In genomic region chr4:90078440-90078839, GRCh38 we compare ENCODE assay signal across 17 cellular contexts. TPM values are rescaled to one million over a fixed set of nuclear protein-coding genes. Genes with fewer than 3 reads are reported as not detected.
DNase-seq lines count a peak whose midpoint lies in the region; ATAC-seq lines count a peak whose summit lies in the region.
"Had no signal": no experiment of that assay in that cellular context is flagged by ENCODE, and none has a peak within 500 bp of the region (broad histone marks: within the 10 kb centered on the region; RNA-seq: fewer than 3 reads in every experiment).

No MANE protein-coding gene starts in this region.

- H3K4me3 Mint-ChIP-seq in stimulated activated memory B cell treated with anti-CD40 and anti-IgM and Interleukin-4, amounts not matched to agents 10 μg/mL and 1 μg/mL and 100 μg/mL, for 72 hours, result no peak overlapping the region
- no peak overlapping the region for H3K4me3 Mint-ChIP-seq in CD4-positive, alpha-beta memory T cell
- no peak overlapping the region for H3K4me3 Mint-ChIP-seq in CD8-positive, alpha-beta memory T cell
- no peak overlapping the region for H3K4me3 Mint-ChIP-seq in T-cell
- H3K4me3 Mint-ChIP-seq: HFFc6 had no signal

- no peaks in the 10 kb centered on the region for H3K9me3 Mint-ChIP-seq in stimulated activated memory B cell treated with anti-CD40 and anti-IgM and Interleukin-4, amounts not matched to agents 10 μg/mL and 1 μg/mL and 100 μg/mL, for 72 hours
- H3K9me3 Mint-ChIP-seq in CD4-positive, alpha-beta memory T cell, result no peaks in the 10 kb centered on the region
- H3K9me3 Mint-ChIP-seq in CD8-positive, alpha-beta memory T cell, result peaks cover 0 to 2% (median 0%) of the 10 kb centered on the region in 5 donors
- H3K9me3 Mint-ChIP-seq in T-cell, result no peaks in the 10 kb centered on the region

- peak; percentile 17 for DNase-seq in DMS 273 (lab: John Stamatoyannopoulos, UW; ENCODE audit: unreplicated experiment)
- DNase-seq in DMS 273 treated with DMSO at 0.1 percent for 48 hours (lab: John Stamatoyannopoulos, UW), result no peak
- no peak for DNase-seq in CD4-positive, alpha-beta memory T cell
- DNase-seq in CD8-positive, alpha-beta memory T cell, result no peak
- DNase-seq in T-cell, result no peak
- DNase-seq: amygdala, dorsolateral prefrontal cortex, HFFc6, KBM-7, left ventricle myocardium superior, NCI-H2081, T-helper 9 cell had no signal

- no peaks in the 10 kb centered on the region for H3K27me3 ChIP-seq in CD4-positive, alpha-beta memory T cell (ENCODE audit: insufficient read depth, low read length)
- H3K27me3 ChIP-seq in CD8-positive, alpha-beta memory T cell (ENCODE audit: insufficient read depth, low read length, poor library complexity, severe bottlenecking), result no peaks in the 10 kb centered on the region

- H3K27ac Mint-ChIP-seq in stimulated activated memory B cell treated with anti-CD40 and anti-IgM and Interleukin-4, amounts not matched to agents 10 μg/mL and 1 μg/mL and 100 μg/mL, for 72 hours, result peak overlapping the region; percentile 7
- no peak overlapping the region for H3K27ac Mint-ChIP-seq in CD4-positive, alpha-beta memory T cell
- H3K27ac Mint-ChIP-seq in CD8-positive, alpha-beta memory T cell, result no peak overlapping the region
- H3K27ac Mint-ChIP-seq in T-cell, result no peak overlapping the region
- H3K27ac Mint-ChIP-seq: HFFc6 had no signal

- CTCF ChIA-PET in CD4-positive, alpha-beta memory T cell (lab: Charles Lee; ENCODE audit: partially characterized antibody), result no interaction called here
- CTCF ChIA-PET in CD8-positive, alpha-beta memory T cell (lab: Charles Lee), result no interaction called here
- CTCF ChIA-PET in T-cell (lab: Charles Lee), result no interaction called here

- POLR2A ChIA-PET in CD4-positive, alpha-beta memory T cell (lab: Charles Lee; ENCODE audit: partially characterized antibody), result no interaction called here
- POLR2A ChIA-PET in CD8-positive, alpha-beta memory T cell (lab: Charles Lee), result no interaction called here
- POLR2A ChIA-PET in T-cell (lab: Charles Lee), result no interaction called here

- H3K36me3 ChIP-seq in CD4-positive, alpha-beta memory T cell (ENCODE audit: insufficient read depth, low read length), result no peaks in the 10 kb centered on the region
- no peaks in the 10 kb centered on the region for H3K36me3 ChIP-seq in CD8-positive, alpha-beta memory T cell (ENCODE audit: insufficient read depth, low read length)

- H3K4me3 ChIP-seq in CD4-positive, alpha-beta memory T cell (ENCODE audit: low read length in 2 of 2), result no peak overlapping the region
- H3K4me3 ChIP-seq in CD8-positive, alpha-beta memory T cell (ENCODE audit: low read length), result no peak overlapping the region
- H3K4me3 ChIP-seq: dorsolateral prefrontal cortex, PC-9 had no signal

- no peak overlapping the region for H3K27ac ChIP-seq in CD4-positive, alpha-beta memory T cell (ENCODE audit: low read depth, low read length)
- no peak overlapping the region for H3K27ac ChIP-seq in CD8-positive, alpha-beta memory T cell (ENCODE audit: low read depth, low read length)
- H3K27ac ChIP-seq: 22Rv1, dorsolateral prefrontal cortex, PC-9 had no signal

- peaks cover 18% of the 10 kb centered on the region for H3K4me1 Mint-ChIP-seq in stimulated activated memory B cell treated with anti-CD40 and anti-IgM and Interleukin-4, amounts not matched to agents 10 μg/mL and 1 μg/mL and 100 μg/mL, for 72 hours
- H3K4me1 Mint-ChIP-seq in CD4-positive, alpha-beta memory T cell, result no peaks in the 10 kb centered on the region
- no peaks in the 10 kb centered on the region for H3K4me1 Mint-ChIP-seq in CD8-positive, alpha-beta memory T cell
- H3K4me1 Mint-ChIP-seq in T-cell, result no peaks in the 10 kb centered on the region

- no peaks in the 10 kb centered on the region for H3K9me3 ChIP-seq in CD4-positive, alpha-beta memory T cell (ENCODE audit: control insufficient read depth in 1 of 2, low read length in 2 of 2)
- H3K9me3 ChIP-seq in CD8-positive, alpha-beta memory T cell (ENCODE audit: low read length), result no peaks in the 10 kb centered on the region

- ATAC-seq in HG02623 (IDR thresholded peaks at IDR 0.05; ENCODE audit: unreplicated experiment) (peak; percentile 73), HG03575 (IDR thresholded peaks at IDR 0.05; ENCODE audit: extremely low read depth, insufficient number of reproducible peaks, low FRiP score, unreplicated experiment) (peak; percentile 72), T-cell (replicated peaks in 1 of 4) (no peak)
- ATAC-seq in stimulated activated memory B cell treated with anti-CD40 and anti-IgM and Interleukin-4, amounts not matched to agents 10 μg/mL and 1 μg/mL and 100 μg/mL, for 72 hours, result peak; percentile 72
- ATAC-seq: left ventricle myocardium superior had no signal

- no peaks in the 10 kb centered on the region for H3K36me3 Mint-ChIP-seq in stimulated activated memory B cell treated with anti-CD40 and anti-IgM and Interleukin-4, amounts not matched to agents 10 μg/mL and 1 μg/mL and 100 μg/mL, for 72 hours
- no peaks in the 10 kb centered on the region for H3K36me3 Mint-ChIP-seq in CD4-positive, alpha-beta memory T cell
- H3K36me3 Mint-ChIP-seq in CD8-positive, alpha-beta memory T cell, result no peaks in the 10 kb centered on the region
- no peaks in the 10 kb centered on the region for H3K36me3 Mint-ChIP-seq in T-cell

- H3K27me3 Mint-ChIP-seq in stimulated activated memory B cell treated with anti-CD40 and anti-IgM and Interleukin-4, amounts not matched to agents 10 μg/mL and 1 μg/mL and 100 μg/mL, for 72 hours, result no peaks in the 10 kb centered on the region
- peaks cover 4 to 6% of the 10 kb centered on the region in 2 donors for H3K27me3 Mint-ChIP-seq in CD4-positive, alpha-beta memory T cell
- H3K27me3 Mint-ChIP-seq in CD8-positive, alpha-beta memory T cell, result no peaks in the 10 kb centered on the region
- no peaks in the 10 kb centered on the region for H3K27me3 Mint-ChIP-seq in T-cell

- H3K4me1 ChIP-seq in CD4-positive, alpha-beta memory T cell (ENCODE audit: insufficient read depth, low read length), result no peaks in the 10 kb centered on the region
- H3K4me1 ChIP-seq in CD8-positive, alpha-beta memory T cell (ENCODE audit: insufficient read depth, low read length), result no peaks in the 10 kb centered on the region

- intact Hi-C loops in CD4-positive, alpha-beta memory T cell (cut with micrococcal nuclease), result no loop called here

RNA-seq across cellular contexts. Expression of gene CCSER1, which starts 48.8 kb away (rescaled TPM):
- total RNA-seq in CD4-positive, alpha-beta memory T cell, result 1 to 10 TPM; 1.7 to 2.0 TPM
- polyA plus RNA-seq in CD4-positive, alpha-beta memory T cell, result under 1 TPM in 1 of 2 donors, not detected in 1; 0.47 TPM
- total RNA-seq in CD8-positive, alpha-beta memory T cell, result under 1 TPM in 1 of 2 experiments, not detected in 1; 0.20 TPM
- polyA plus RNA-seq in CD8-positive, alpha-beta memory T cell, result 0.12 TPM
- 1 to 10 TPM in 2 of 5 donors, under 1 TPM in 3; 0.35 to 1.4 (median 0.98) TPM for total RNA-seq in T-cell
- total RNA-seq: HFFc6 had no signal

Comparison
In these comparisons a context has a peak if more than half of its experiments do, and no peak if none do; other contexts are left out.
1. ATAC-seq: peak in HG02623 (single experiment), HG03575 (single experiment) and stimulated activated memory B cell treated with anti-CD40 and anti-IgM and Interleukin-4, amounts not matched to agents 10 μg/mL and 1 μg/mL and 100 μg/mL, for 72 hours (single experiment); none in T-cell (0 of 4).